Comparison of ENCODE assay signal across 19 cellular contexts in genomic region chr5:103373576-103374472, GRCh38.
DNase-seq lines count a peak whose midpoint lies in the region; ATAC-seq and FAIRE-seq lines count a peak whose summit lies in the region.
"Had no signal": no experiment of that assay in that cellular context is flagged by ENCODE, and none has a peak within 500 bp of the region (broad histone marks: within the 10 kb centered on the region; RNA-seq: fewer than 3 reads in every experiment).

No MANE protein-coding gene starts in this region.

- WGBS in small intestine, 3 donors, result 46 to 56% (median 55%) methylated on average over 9 of the region's 9 CpGs

- peaks cover 3 to 7% of the 10 kb centered on the region in 2 donors for H3K4me1 ChIP-seq in small intestine (ENCODE audit: control insufficient read depth in 2 of 2, insufficient read depth in 1 of 2, low read depth in 1 of 2, low read length in 1 of 2)
- H3K4me1 ChIP-seq: gastrocnemius medialis, tibial artery had no signal

- DNase-seq in NCI-H748 treated with DMSO at 0.1 percent for 48 hours (lab: John Stamatoyannopoulos, UW) (peak; percentile 20), kidney tubule cell (ENCODE audit: low spot score) (peak; percentile 48), small intestine (peak; percentile 20), DMS114 treated with DMSO at 0.1 percent for 48 hours (lab: John Stamatoyannopoulos, UW; ENCODE audit: unreplicated experiment) (no peak)
- DNase-seq: activated CD4-positive, alpha-beta T cell treated with anti-CD3 and anti-CD28 coated beads for 1 hour; COR-L47; EL; gastrocnemius medialis; H7; left cardiac atrium; NCI-H446; tibial artery had no signal

- H3K27ac ChIP-seq in small intestine (ENCODE audit: low read depth in 1 of 2, low read length in 1 of 2), result no peak overlapping the region
- H3K27ac ChIP-seq: gastrocnemius medialis, neural progenitor cell, tibial artery had no signal

- no peaks in the 10 kb centered on the region for H3K36me3 ChIP-seq in small intestine (ENCODE audit: control insufficient read depth in 2 of 2, insufficient read depth in 2 of 2, low read length in 2 of 2)
- H3K36me3 ChIP-seq: gastrocnemius medialis, neural progenitor cell, tibial artery had no signal

- no peaks in the 10 kb centered on the region for H3K9me3 ChIP-seq in small intestine (ENCODE audit: control insufficient read depth, low read depth)
- H3K9me3 ChIP-seq: gastrocnemius medialis, tibial artery had no signal

- no peaks in the 10 kb centered on the region for H3K27me3 ChIP-seq in small intestine (ENCODE audit: control insufficient read depth in 2 of 2, insufficient read depth in 2 of 2, low read length in 2 of 2)
- H3K27me3 ChIP-seq: gastrocnemius medialis, tibial artery had no signal

- peak; percentile 46 for ATAC-seq in GM18867 (IDR thresholded peaks at IDR 0.05; ENCODE audit: unreplicated experiment)
- no peak for ATAC-seq in GM19324 (IDR thresholded peaks at IDR 0.05; ENCODE audit: low FRiP score, unreplicated experiment)
- ATAC-seq in HG03139 (IDR thresholded peaks at IDR 0.05; ENCODE audit: unreplicated experiment), result no peak
- ATAC-seq: esophagus mucosa; gastrocnemius medialis; left cardiac atrium; sciatic nerve; stimulated activated memory B cell treated with anti-CD40 and anti-IgM and Interleukin-4, amounts not matched to agents 10 μg/mL and 1 μg/mL and 100 μg/mL, for 72 hours had no signal

- FAIRE-seq in small intestine (lab: Jason Lieb, UNC), result no peak

- no peak overlapping the region for H3K4me3 ChIP-seq in small intestine (ENCODE audit: low read depth in 1 of 2, low read length in 2 of 2)
- H3K4me3 ChIP-seq: gastrocnemius medialis, neural progenitor cell, tibial artery had no signal
